Comparison of ENCODE assay signal across 26 cellular contexts in the genomic region with DNA sequence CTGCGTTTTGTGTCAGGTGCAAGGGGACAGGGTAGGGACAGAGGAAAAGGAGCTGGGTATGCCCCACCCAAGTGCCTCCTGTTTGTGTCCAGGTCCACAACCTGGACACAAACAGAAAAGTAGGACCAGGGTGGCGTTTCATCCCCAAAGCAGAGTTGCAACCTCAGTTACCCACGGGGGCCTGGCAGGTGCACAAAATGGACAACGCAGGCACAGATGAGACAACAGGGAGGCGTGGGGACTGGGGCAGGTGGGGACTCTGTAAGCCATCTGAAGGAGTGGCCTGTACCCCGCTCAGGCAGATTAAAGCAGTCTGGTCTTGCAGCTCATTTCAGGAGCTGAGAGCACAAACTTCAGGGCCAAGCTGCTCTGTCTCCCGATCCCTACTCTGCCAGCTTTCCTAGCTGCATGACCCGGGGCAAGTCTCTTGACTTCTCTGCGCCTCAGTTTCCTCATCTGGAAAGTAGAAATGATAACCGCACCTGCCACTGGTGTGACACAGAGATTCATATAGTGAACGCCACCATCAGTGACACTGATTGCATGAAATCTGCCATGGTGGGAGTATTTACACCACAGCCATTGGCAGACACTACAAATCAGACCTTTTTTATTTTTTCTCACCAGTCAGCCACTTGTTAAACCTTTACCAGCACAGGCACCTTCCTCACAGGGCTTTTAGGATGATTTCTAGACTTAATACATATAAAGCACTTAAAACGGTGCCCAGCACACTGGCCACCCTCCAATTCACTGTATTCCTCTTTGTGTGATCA.
"Had no signal": no experiment of that assay in that cellular context is flagged by ENCODE, and none has a peak within 500 bp of the region (broad histone marks: within the 10 kb centered on the region; RNA-seq: fewer than 3 reads in every experiment).

No MANE protein-coding gene starts in this region.

- DNase-seq: natural killer cell; nucleus accumbens; pancreas; psoas muscle; right cardiac atrium; sigmoid colon; small intestine; stimulated activated CD4-positive, alpha-beta T cell treated with anti-CD3 and anti-CD28 coated beads, Interleukin-15, amount 100 ng/mL, for 24 hours; stimulated activated CD4-positive, alpha-beta T cell treated with anti-CD3 and anti-CD28 coated beads, Interleukin-2, amount 100 ng/mL, for 24 hours; stimulated activated CD4-positive, alpha-beta T cell treated with anti-CD3 and anti-CD28 coated beads, Interleukin-2, amount 100 ng/mL, for 48 hours; stimulated activated CD4-positive, alpha-beta T cell treated with anti-CD3 and anti-CD28 coated beads, Interleukin-4, amount 100 ng/mL, for 24 hours; stimulated activated naive B cell treated with anti-CD40 and anti-IgM and Interleukin-4, amounts not matched to agents 10 μg/mL and 1 μg/mL and 100 μg/mL, for 72 hours; stimulated activated naive CD4-positive, alpha-beta T cell treated with Interleukin-2 at 50 U/mL for 16 hours; stomach; thyroid gland; trophoblast cell; upper lobe of left lung had no signal

- H3K4me1 Mint-ChIP-seq: natural killer cell; stimulated activated effector memory CD8-positive, alpha-beta T cell treated with anti-CD3 and anti-CD28 coated beads, Interleukin-12 subunit alpha, Interleukin-12 subunit beta, amount 100 ng/mL, for 72 hours; stimulated activated naive B cell treated with anti-CD40 and anti-IgM and Interleukin-4, amounts not matched to agents 10 μg/mL and 1 μg/mL and 100 μg/mL, for 72 hours had no signal

- H3K27ac ChIP-seq: neural progenitor cell, neutrophil, pancreas, psoas muscle, sigmoid colon, stomach, thoracic aorta, thyroid gland, tibial nerve, upper lobe of left lung, vagina had no signal

- H3K9me3 ChIP-seq: neutrophil, pancreas, psoas muscle, right lobe of liver, thoracic aorta, thyroid gland, vagina had no signal

- H3K36me3 ChIP-seq: neural progenitor cell, neutrophil, pancreas, right lobe of liver, sigmoid colon, stomach, thoracic aorta, thyroid gland, tibial nerve, upper lobe of left lung, vagina had no signal

- H3K4me1 ChIP-seq: pancreas, psoas muscle, sigmoid colon, stomach, tibial nerve, upper lobe of left lung, vagina had no signal

- H3K9ac ChIP-seq: neural progenitor cell had no signal

- H3K4me3 Mint-ChIP-seq: natural killer cell; nephron; stimulated activated effector memory CD8-positive, alpha-beta T cell treated with anti-CD3 and anti-CD28 coated beads, Interleukin-12 subunit alpha, Interleukin-12 subunit beta, amount 100 ng/mL, for 72 hours; stimulated activated naive B cell treated with anti-CD40 and anti-IgM and Interleukin-4, amounts not matched to agents 10 μg/mL and 1 μg/mL and 100 μg/mL, for 72 hours; stimulated activated naive CD8-positive, alpha-beta T cell treated with anti-CD3 and anti-CD28 coated beads, Interleukin-15, Interleukin-2, amounts not matched to agents 100 ng/mL and 50 ng/mL, for 24 hours had no signal

- ATAC-seq: natural killer cell; pancreas; psoas muscle; right cardiac atrium; stimulated activated effector memory CD8-positive, alpha-beta T cell treated with anti-CD3 and anti-CD28 coated beads, Interleukin-12 subunit alpha, Interleukin-12 subunit beta, amount 100 ng/mL, for 72 hours; stimulated activated naive B cell treated with anti-CD40 and anti-IgM and Interleukin-4, amounts not matched to agents 10 μg/mL and 1 μg/mL and 100 μg/mL, for 72 hours had no signal

- H3K27ac Mint-ChIP-seq: natural killer cell; nephron; neural progenitor cell; stimulated activated effector memory CD8-positive, alpha-beta T cell treated with anti-CD3 and anti-CD28 coated beads, Interleukin-12 subunit alpha, Interleukin-12 subunit beta, amount 100 ng/mL, for 72 hours; stimulated activated naive B cell treated with anti-CD40 and anti-IgM and Interleukin-4, amounts not matched to agents 10 μg/mL and 1 μg/mL and 100 μg/mL, for 72 hours; stimulated activated naive CD8-positive, alpha-beta T cell treated with anti-CD3 and anti-CD28 coated beads, Interleukin-15, Interleukin-2, amounts not matched to agents 100 ng/mL and 50 ng/mL, for 24 hours had no signal

- H2AFZ ChIP-seq: neural progenitor cell had no signal

- H3K27me3 ChIP-seq: neural progenitor cell, neutrophil, pancreas, right lobe of liver, thyroid gland, tibial nerve, upper lobe of left lung, vagina had no signal

- H3K36me3 Mint-ChIP-seq: natural killer cell; stimulated activated effector memory CD8-positive, alpha-beta T cell treated with anti-CD3 and anti-CD28 coated beads, Interleukin-12 subunit alpha, Interleukin-12 subunit beta, amount 100 ng/mL, for 72 hours; stimulated activated naive B cell treated with anti-CD40 and anti-IgM and Interleukin-4, amounts not matched to agents 10 μg/mL and 1 μg/mL and 100 μg/mL, for 72 hours had no signal

- H3K4me3 ChIP-seq: neural progenitor cell, pancreas, psoas muscle, right lobe of liver, sigmoid colon, stomach, thoracic aorta, thyroid gland, tibial nerve, upper lobe of left lung, vagina had no signal

- H3K9me3 Mint-ChIP-seq: natural killer cell; stimulated activated effector memory CD8-positive, alpha-beta T cell treated with anti-CD3 and anti-CD28 coated beads, Interleukin-12 subunit alpha, Interleukin-12 subunit beta, amount 100 ng/mL, for 72 hours had no signal

- H3K4me2 ChIP-seq: neural progenitor cell had no signal
